2 cellular contexts compared by ENCODE assay signal in genomic region chr11:86477495-86478155, GRCh38.
TF ChIP-seq lines count a peak whose summit lies in the region.

No MANE protein-coding gene starts in this region.

TF ChIP-seq in liver, 16 proteins besides CTCF, POLR2A, EP300 and RAD21:
- TF ChIP-seq REST (IDR thresholded peaks at IDR 0.05): peak; percentile 32
- no peak for TF ChIP-seq FOXA2 (IDR thresholded peaks at IDR 0.05)
- TF ChIP-seq RXRA (IDR thresholded peaks at IDR 0.05): peak in 1 of 2 donors; percentile 27
- TF ChIP-seq YY1 (IDR thresholded peaks at IDR 0.05): no peak
- TF ChIP-seq NR2F2 (IDR thresholded peaks at IDR 0.05): peak; percentile 25
- TF ChIP-seq SP1 (IDR thresholded peaks at IDR 0.05): no peak

TF ChIP-seq in HepG2, 621 proteins besides CTCF, POLR2A, EP300 and RAD21 (continued from another document):
- TF ChIP-seq AKNA (CRISPR knock-in tag; IDR thresholded peaks at IDR 0.05; ENCODE audit: borderline replicate concordance): no peak
- TF ChIP-seq SMC3 (IDR thresholded peaks at IDR 0.05; ENCODE audit: low read length): no peak
- no peak for TF ChIP-seq ETV5 (CRISPR knock-in tag; IDR thresholded peaks at IDR 0.05; ENCODE audit: borderline replicate concordance)
